Comparison of ENCODE assay signal across 18 cellular contexts in the genomic region with DNA sequence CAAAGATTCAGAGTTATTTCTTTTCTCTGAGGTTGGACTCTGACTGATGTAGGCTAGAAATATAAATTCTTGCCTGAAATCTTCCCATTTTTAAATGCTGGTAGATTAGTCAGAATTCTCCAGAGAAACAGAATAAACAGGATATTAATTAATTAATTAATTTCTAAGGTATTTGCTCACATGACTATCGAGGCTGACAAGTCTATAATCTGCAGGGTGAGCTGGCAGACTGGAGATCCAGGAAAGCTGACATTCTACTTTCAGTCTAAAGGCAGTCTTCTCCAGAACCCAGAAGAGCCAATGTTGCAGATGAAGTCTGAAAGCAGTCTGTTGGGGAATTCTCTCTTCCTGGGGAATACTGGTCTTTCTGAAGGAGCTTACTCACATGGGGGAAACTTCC.
A peak's percentile ranks its signal among the peaks of the same experiment; 100 is the strongest.
DNase-seq lines count a peak whose midpoint lies in the region; ATAC-seq and TF ChIP-seq lines count a peak whose summit lies in the region.
"Had no signal": no experiment of that assay in that cellular context is flagged by ENCODE, and none has a peak within 500 bp of the region (broad histone marks: within the 10 kb centered on the region; RNA-seq: fewer than 3 reads in every experiment).

No MANE protein-coding gene starts in this region.

- TF ChIP-seq CTCF in C4-2B (conservative IDR thresholded peaks at IDR 0.05) = no peak
- TF ChIP-seq CTCF in RWPE1 (conservative IDR thresholded peaks at IDR 0.05; ENCODE audit: low read depth) = no peak
- TF ChIP-seq CTCF in choroid plexus epithelial cell (conservative IDR thresholded peaks at IDR 0.05; ENCODE audit: low read depth, low read length) = no peak

- H3K9me3 ChIP-seq in mesenchymal stem cell (ENCODE audit: control insufficient read depth, low read length) = no peaks in the 10 kb centered on the region
- H3K9me3 ChIP-seq: A549 had no signal

- H3K18ac ChIP-seq in mesenchymal stem cell (ENCODE audit: low read depth in 1 of 2, low read length in 2 of 2) = no peak overlapping the region

- peak overlapping the region; percentile 63; the same call in 1 of the 2 replicates for H3K27ac ChIP-seq in C4-2B
- H3K27ac ChIP-seq in RWPE1 = no peak overlapping the region
- no peak overlapping the region for H3K27ac ChIP-seq in mesenchymal stem cell (ENCODE audit: low read length, poor library complexity, severe bottlenecking)
- H3K27ac ChIP-seq: A549, GM23248 had no signal

- CTCF ChIA-PET in RWPE1 (lab: Yijun Ruan, JAX) = no interaction called here

- no peak overlapping the region for H3K9ac ChIP-seq in mesenchymal stem cell (ENCODE audit: low read length)
- H3K9ac ChIP-seq: GM23248 had no signal

- H3K4me2 ChIP-seq in mesenchymal stem cell (ENCODE audit: low read length, poor library complexity, severe bottlenecking) = no peak overlapping the region
- H3K4me2 ChIP-seq: A549 had no signal

- H2BK5ac ChIP-seq in mesenchymal stem cell (ENCODE audit: low read depth, low read length, poor library complexity, severe bottlenecking) = no peak overlapping the region

- no peaks in the 10 kb centered on the region for H3K27me3 ChIP-seq in mesenchymal stem cell (ENCODE audit: control insufficient read depth in 1 of 2, insufficient read depth in 1 of 2, low read length in 2 of 2)

- H2BK12ac ChIP-seq in mesenchymal stem cell (ENCODE audit: low read length in 2 of 2) = no peak overlapping the region

- H4K91ac ChIP-seq in mesenchymal stem cell (ENCODE audit: low read length) = no peak overlapping the region

- POLR2A ChIA-PET in RWPE1 (lab: Yijun Ruan, JAX; ENCODE audit: low non-redundant PET) = no interaction called here

- H4K8ac ChIP-seq in mesenchymal stem cell (ENCODE audit: low read length) = no peak overlapping the region

- no peak overlapping the region for H3K14ac ChIP-seq in mesenchymal stem cell (ENCODE audit: low read length in 2 of 2)

- WGBS in mesenchymal stem cell = 50% methylated on average over 1 of the region's 1 CpG

- no peak overlapping the region for H2AK5ac ChIP-seq in mesenchymal stem cell (ENCODE audit: low read length, severe bottlenecking)

- no peak overlapping the region for H2BK15ac ChIP-seq in mesenchymal stem cell (ENCODE audit: low read depth, poor library complexity, severe bottlenecking)

- ATAC-seq in HG02798 (IDR thresholded peaks at IDR 0.05; ENCODE audit: poor library complexity, unreplicated experiment) = no peak
- ATAC-seq in GM19463 (IDR thresholded peaks at IDR 0.05; ENCODE audit: unreplicated experiment) = no peak
- ATAC-seq: A549, GM12878, HCT116 had no signal

- no peaks in the 10 kb centered on the region for H3K36me3 ChIP-seq in mesenchymal stem cell (ENCODE audit: control insufficient read depth in 1 of 2, insufficient read depth in 2 of 2, low read depth in 1 of 2, low read length in 2 of 2)

- H2AFZ ChIP-seq in mesenchymal stem cell (ENCODE audit: low read depth, low read length) = no peak overlapping the region
- H2AFZ ChIP-seq: GM23248 had no signal

- no peak overlapping the region for H3K23ac ChIP-seq in mesenchymal stem cell (ENCODE audit: low read length in 2 of 2)

- no peaks in the 10 kb centered on the region for H3K4me1 ChIP-seq in mesenchymal stem cell (ENCODE audit: control insufficient read depth, insufficient read depth, low read depth, low read length)
- H3K4me1 ChIP-seq: A549 had no signal

- DNase-seq in RWPE1 (ENCODE audit: low spot score) (peak; percentile 20), choroid plexus epithelial cell (ENCODE audit: low read depth) (peak; percentile 16), mesenchymal stem cell (peak; percentile 1), NCI-H69 (lab: John Stamatoyannopoulos, UW) (no peak)
- no peak for DNase-seq in activated T-cell treated with anti-CD3 and anti-CD28 coated beads, Interleukin-2, amount 50 U/mL, for 48 hours
- DNase-seq: DND-41, GM23248, Kasumi-1, NCI-H1092 treated with DMSO at 0.1 percent for 48 hours, NCI-H146, NCI-H446 treated with DMSO at 0.1 percent for 48 hours, NCI-H748 treated with DMSO at 0.1 percent for 48 hours had no signal

- H3K4ac ChIP-seq in mesenchymal stem cell (ENCODE audit: low read depth in 1 of 2, low read length in 2 of 2) = no peak overlapping the region

- H3K79me1 ChIP-seq in mesenchymal stem cell (replicated peaks; ENCODE audit: low read length, poor library complexity, severe bottlenecking) = no peaks in the 10 kb centered on the region

- no peak overlapping the region for H2BK120ac ChIP-seq in mesenchymal stem cell (ENCODE audit: low read depth, low read length)

- no peak overlapping the region for H3K4me3 ChIP-seq in choroid plexus epithelial cell (ENCODE audit: low read depth, low read length)
- no peak overlapping the region for H3K4me3 ChIP-seq in mesenchymal stem cell (ENCODE audit: insufficient read depth in 1 of 2, low read depth in 1 of 2, low read length in 2 of 2)
- H3K4me3 ChIP-seq: A549, GM12878, GM23248 had no signal

Comparison
In these comparisons a context has a peak if more than half of its experiments do, and no peak if none do; other contexts are left out.
1. DNase-seq: peak in RWPE1 (single experiment), choroid plexus epithelial cell (single experiment) and mesenchymal stem cell (single experiment); none in activated T-cell treated with anti-CD3 and anti-CD28 coated beads, Interleukin-2, amount 50 U/mL, for 48 hours (0 of 2) and NCI-H69 (single experiment).